8 cellular contexts compared by ENCODE assay signal in the genomic region with DNA sequence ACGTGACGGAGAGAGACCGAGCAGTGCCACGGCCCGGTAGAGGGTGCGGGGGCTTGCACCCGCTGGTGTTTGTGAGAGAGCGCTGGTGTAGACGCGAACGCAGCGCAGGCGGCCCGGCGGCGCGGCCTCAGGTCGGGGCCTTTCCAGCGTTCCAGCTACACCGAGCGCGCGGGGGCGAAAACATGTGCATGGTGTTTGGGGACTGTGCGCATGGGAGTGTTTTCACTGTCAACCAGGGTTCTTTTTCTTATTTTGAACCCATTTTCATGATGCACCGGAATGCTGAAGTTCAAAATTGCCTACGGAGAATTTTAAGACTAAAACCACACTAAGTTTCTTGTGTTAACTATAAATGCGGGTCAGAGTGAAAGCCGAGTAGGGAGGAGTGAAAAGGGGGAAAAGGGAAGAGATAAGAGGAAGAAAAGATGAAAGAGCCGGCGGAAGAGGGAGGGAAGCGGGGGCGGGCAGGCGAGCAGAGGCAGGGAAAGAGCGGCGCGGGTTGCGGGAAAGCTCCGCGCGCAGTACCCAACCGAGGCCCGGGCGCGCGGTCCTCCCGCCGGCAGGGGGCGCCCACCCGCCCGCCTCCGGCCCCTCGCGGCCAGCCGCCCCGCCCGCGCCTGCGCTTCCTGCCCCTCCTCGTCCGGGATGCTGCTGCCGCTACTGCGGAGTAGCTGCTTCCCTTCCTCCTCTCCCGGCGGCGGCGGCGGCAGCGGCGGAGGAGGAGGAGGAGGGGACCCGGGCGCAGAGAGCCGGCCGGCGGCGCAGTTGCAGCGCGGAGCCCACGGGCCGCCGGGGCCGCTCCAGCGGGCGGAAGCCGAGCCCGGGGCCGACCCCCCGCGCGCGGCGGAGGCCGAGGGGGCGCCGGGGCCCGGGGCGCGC. TPM values are rescaled to one million over a fixed set of nuclear protein-coding genes. Genes with fewer than 3 reads are reported as not detected.
DNase-seq lines count a peak whose midpoint lies in the region; ATAC-seq and TF ChIP-seq lines count a peak whose summit lies in the region.

A gene with protein sequence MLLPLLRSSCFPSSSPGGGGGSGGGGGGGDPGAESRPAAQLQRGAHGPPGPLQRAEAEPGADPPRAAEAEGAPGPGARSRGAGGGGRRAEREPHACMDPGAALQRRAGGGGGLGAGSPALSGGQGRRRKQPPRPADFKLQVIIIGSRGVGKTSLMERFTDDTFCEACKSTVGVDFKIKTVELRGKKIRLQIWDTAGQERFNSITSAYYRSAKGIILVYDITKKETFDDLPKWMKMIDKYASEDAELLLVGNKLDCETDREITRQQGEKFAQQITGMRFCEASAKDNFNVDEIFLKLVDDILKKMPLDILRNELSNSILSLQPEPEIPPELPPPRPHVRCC (plus strand): TSS at position 643 of the 879 bp plus-strand sequence. CDS start 3 bp downstream, at position 646.

- peaks cover 40% of the 10 kb centered on the region for H4K20me1 ChIP-seq in OCI-LY3 (ENCODE audit: insufficient read depth, low read length)

- H3K4me2 ChIP-seq in OCI-LY3 (ENCODE audit: low read length), result peak within 1 kb of the TSS; percentile 86

- H3K36me3 Mint-ChIP-seq in CD8-positive, alpha-beta T cell, result peaks cover 18% of the 10 kb centered on the region

- H3K9ac ChIP-seq in HUES6 (ENCODE audit: low read length) (peak within 1 kb of the TSS; percentile 92), OCI-LY3 (ENCODE audit: low read length) (peak within 1 kb of the TSS; percentile 89)

- H3K27ac ChIP-seq in CD8-positive, alpha-beta T cell (ENCODE audit: low read depth, low read length), result peak within 1 kb of the TSS; percentile 53
- H3K27ac ChIP-seq in HUES6 (ENCODE audit: low read depth, low read length) (peak within 1 kb of the TSS; percentile 84; the same call in 1 of the 2 replicates), OCI-LY3 (ENCODE audit: low read length) (peak within 1 kb of the TSS; percentile 36)

- POLR2A ChIA-PET in CD8-positive, alpha-beta T cell (lab: Charles Lee), result interaction anchor here (0.8 to 1.4 kb wide), 8 partner anchors 10 to 1424 kb away, joined by 3 read pairs; a partner anchor contains a TSS

- CTCF ChIA-PET in CD8-positive, alpha-beta T cell (lab: Charles Lee), result interaction anchor here (1.5 to 1.6 kb wide), 2 partner anchors 9 to 15 kb away, joined by 5 to 6 read pairs; no protein-coding TSS in a partner anchor

- peak within 1 kb of the TSS; percentile 90 for H3K27ac Mint-ChIP-seq in CD8-positive, alpha-beta T cell

- H3K9me3 ChIP-seq in CD8-positive, alpha-beta T cell (ENCODE audit: low read length), result no peaks in the 10 kb centered on the region
- no peaks in the 10 kb centered on the region for H3K9me3 ChIP-seq in HUES6 (ENCODE audit: control insufficient read depth, insufficient read depth, low read depth, low read length)
- H3K9me3 ChIP-seq in OCI-LY3 (ENCODE audit: insufficient read depth, low read length), result no peaks in the 10 kb centered on the region

- peaks cover 47% of the 10 kb centered on the region for H3K79me2 ChIP-seq in OCI-LY3 (ENCODE audit: low read length)

- H3K27me3 Mint-ChIP-seq in CD8-positive, alpha-beta T cell (ENCODE audit: low read depth), result no peaks in the 10 kb centered on the region

- peaks cover 42% of the 10 kb centered on the region for H3K4me1 ChIP-seq in CD8-positive, alpha-beta T cell (ENCODE audit: insufficient read depth, low read length)
- peaks cover 39% of the 10 kb centered on the region for H3K4me1 ChIP-seq in HUES6 (ENCODE audit: control insufficient read depth, insufficient read depth, low read length)
- H3K4me1 ChIP-seq in OCI-LY3 (ENCODE audit: low read length), result peaks cover 24% of the 10 kb centered on the region

- intact Hi-C loops in CD8-positive, alpha-beta T cell (cut with DNase I, micrococcal nuclease), result loop anchor here (2.0 to 5.0 kb wide), 9 partner anchors 88 to 1918 kb away; a partner anchor contains a TSS

- no peaks in the 10 kb centered on the region for H3K27me3 ChIP-seq in CD8-positive, alpha-beta T cell (ENCODE audit: insufficient read depth, low read length)
- H3K27me3 ChIP-seq in HUES6 (ENCODE audit: control insufficient read depth, insufficient read depth, low read length) (no peaks in the 10 kb centered on the region), OCI-LY3 (ENCODE audit: low read depth, low read length) (peaks cover 15% of the 10 kb centered on the region)

- no peaks in the 10 kb centered on the region for H3K9me3 Mint-ChIP-seq in CD8-positive, alpha-beta T cell

- peak within 1 kb of the TSS; percentile 90 for H3K4me3 Mint-ChIP-seq in CD8-positive, alpha-beta T cell

- peak; percentile 70 for TF ChIP-seq CTCF in CD8-positive, alpha-beta T cell (IDR thresholded peaks at IDR 0.05)
- TF ChIP-seq CTCF in OCI-LY3 (IDR thresholded peaks at IDR 0.05; ENCODE audit: low read depth, low read length), result peak; percentile 35
- TF ChIP-seq CTCF in epithelial cell of esophagus (IDR thresholded peaks at IDR 0.05; ENCODE audit: insufficient read depth, low read depth, low read length, missing control alignments), result no peak

- no peaks in the 10 kb centered on the region for H3K36me3 ChIP-seq in CD8-positive, alpha-beta T cell (ENCODE audit: insufficient read depth, low read length)
- H3K36me3 ChIP-seq in HUES6 (ENCODE audit: control insufficient read depth, insufficient read depth, low read length) (peaks cover 10% of the 10 kb centered on the region), OCI-LY3 (replicated peaks; ENCODE audit: low read depth, low read length) (peaks cover 9% of the 10 kb centered on the region)

- peak; percentile 72 to 93 (median 85) for DNase-seq in CD8-positive, alpha-beta T cell
- DNase-seq in activated T-cell treated with anti-CD3 and anti-CD28 coated beads for 1 hour (ENCODE audit: low read depth) (peak; percentile 78), epithelial cell of esophagus (ENCODE audit: low read depth) (peak; percentile 89), mucosa of gallbladder (ENCODE audit: low spot score) (peak; percentile 83)
- peak; percentile 79 for DNase-seq in stimulated activated CD8-positive, alpha-beta memory T cell treated with anti-CD3 and anti-CD28 coated beads, Interleukin-4, amount 100 ng/mL, for 24 hours (ENCODE audit: low read depth)

- peak within 1 kb of the TSS; percentile 90 for H2AFZ ChIP-seq in OCI-LY3 (ENCODE audit: low read depth, low read length)

- H3K4me3 ChIP-seq in CD8-positive, alpha-beta T cell (ENCODE audit: low read depth, low read length), result peak within 1 kb of the TSS; percentile 64
- H3K4me3 ChIP-seq in HUES6 (ENCODE audit: low read depth, low read length), result peak within 1 kb of the TSS; percentile 85
- peak within 1 kb of the TSS; percentile 97 for H3K4me3 ChIP-seq in OCI-LY3 (ENCODE audit: low read length)
- peak within 1 kb of the TSS; percentile 87 for H3K4me3 ChIP-seq in epithelial cell of esophagus (ENCODE audit: low read length)

- ATAC-seq in CD8-positive, alpha-beta T cell, result peak; percentile 92
- peak; percentile 57 for ATAC-seq in GM21360 (IDR thresholded peaks at IDR 0.05; ENCODE audit: unreplicated experiment)

- H3K4me1 Mint-ChIP-seq in CD8-positive, alpha-beta T cell (ENCODE audit: low read depth), result peaks cover 50% of the 10 kb centered on the region

RNA-seq across cellular contexts. Expression of the gene that starts here (rescaled TPM):
- 10 to 100 TPM; 20.2 to 20.9 TPM for total RNA-seq in CD8-positive, alpha-beta T cell
- total RNA-seq in mucosa of gallbladder, result 26.3 TPM

Comparison
In these comparisons a context has a peak if more than half of its experiments do, and no peak if none do; other contexts are left out.
1. Peak in every context shown above with its lines: DNase-seq, ATAC-seq, H3K4me3 ChIP-seq and H3K27ac ChIP-seq.